Comparison of ENCODE assay signal across 31 cellular contexts in the genomic region with DNA sequence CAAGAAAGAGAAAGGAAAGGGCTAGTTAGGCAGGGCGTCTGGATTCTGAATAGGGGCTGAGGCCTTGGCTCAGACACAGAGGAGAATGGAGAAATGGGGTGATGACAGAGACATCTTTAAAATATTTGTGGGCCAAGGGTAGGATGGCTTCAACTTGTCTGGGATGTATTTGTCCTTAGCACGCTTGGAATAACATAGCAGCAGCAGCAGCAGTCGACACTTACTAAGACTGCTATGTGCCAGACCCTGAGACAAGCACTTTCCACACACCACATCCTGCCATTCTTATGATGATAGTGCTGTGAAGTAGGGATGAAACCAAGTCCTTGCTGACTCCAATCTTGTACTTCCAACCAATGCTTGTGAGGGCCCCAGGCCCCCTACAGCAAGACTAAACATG. TPM values are rescaled to one million over a fixed set of nuclear protein-coding genes. Genes with fewer than 3 reads are reported as not detected.
DNase-seq lines count a peak whose midpoint lies in the region; ATAC-seq, FAIRE-seq and TF ChIP-seq lines count a peak whose summit lies in the region.
"Had no signal": no experiment of that assay in that cellular context is flagged by ENCODE, and none has a peak within 500 bp of the region (broad histone marks: within the 10 kb centered on the region; RNA-seq: fewer than 3 reads in every experiment).

No MANE protein-coding gene starts in this region.

- H3K27ac ChIP-seq in brain microvascular endothelial cell, result peak overlapping the region; percentile 76
- H3K27ac ChIP-seq in keratinocyte (ENCODE audit: control insufficient read depth, insufficient read depth, low read length), result peak overlapping the region; percentile 67
- no peak overlapping the region for H3K27ac ChIP-seq in left ventricle myocardium inferior (replicated peaks)
- H3K27ac ChIP-seq: adrenal gland, neutrophil, prostate gland, transverse colon had no signal

- H3K36me3 ChIP-seq in brain microvascular endothelial cell (replicated peaks) (no peaks in the 10 kb centered on the region), keratinocyte (ENCODE audit: control insufficient read depth in 2 of 2, extremely low read depth in 1 of 2, insufficient read depth in 2 of 2, low read length in 2 of 2) (no peaks in the 10 kb centered on the region), left ventricle myocardium inferior (no peaks in the 10 kb centered on the region)
- H3K36me3 ChIP-seq: adrenal gland, neutrophil, prostate gland, transverse colon had no signal

- H3K9ac ChIP-seq in keratinocyte (ENCODE audit: control insufficient read depth, extremely low read depth, insufficient read depth, low read length), result no peak overlapping the region

- H4K20me1 ChIP-seq in keratinocyte (ENCODE audit: control insufficient read depth, extremely low read depth, insufficient read depth, low read length), result no peaks in the 10 kb centered on the region

- no peak overlapping the region for H3K27ac Mint-ChIP-seq in stimulated activated naive CD8-positive, alpha-beta T cell treated with anti-CD3 and anti-CD28 coated beads, Interleukin-15, amount 100 ng/mL, for 72 hours
- H3K27ac Mint-ChIP-seq: activated T-cell treated with anti-CD3 and anti-CD28 coated beads, Interleukin-2, amount 50 U/mL, for 72 hours; CD4-positive, alpha-beta T cell; mesothelial cell of epicardium; T-helper 1 cell treated with Interleukin-12 subunit alpha and Interleukin-12 subunit beta and Interleukin-4 antibody, amounts not matched to agents 30 μg/mL and 1 μg/mL, for 36 hours had no signal

- intact Hi-C loops in left ventricle myocardium inferior (cut with micrococcal nuclease), result no loop called here

- no peaks in the 10 kb centered on the region for H3K27me3 ChIP-seq in brain microvascular endothelial cell (replicated peaks)
- no peaks in the 10 kb centered on the region for H3K27me3 ChIP-seq in keratinocyte (ENCODE audit: control insufficient read depth, extremely low read depth, insufficient read depth, low read length)
- H3K27me3 ChIP-seq in left ventricle myocardium inferior (ENCODE audit: low read depth), result no peaks in the 10 kb centered on the region
- H3K27me3 ChIP-seq: adrenal gland, neutrophil, transverse colon had no signal

- ATAC-seq in stimulated activated naive CD8-positive, alpha-beta T cell treated with anti-CD3 and anti-CD28 coated beads, Interleukin-15, amount 100 ng/mL, for 72 hours, result peak; percentile 40
- no peak for ATAC-seq in stimulated activated naive CD8-positive, alpha-beta T cell treated with anti-CD3 and anti-CD28 coated beads, Interleukin-15, Interleukin-2, amounts not matched to agents 100 U/mL and 50 U/mL, for 24 hours
- no peak for ATAC-seq in HG03432 (IDR thresholded peaks at IDR 0.05; ENCODE audit: unreplicated experiment)
- ATAC-seq in GM21786 (IDR thresholded peaks at IDR 0.05; ENCODE audit: unreplicated experiment), result no peak
- ATAC-seq: activated T-cell treated with anti-CD3 and anti-CD28 coated beads, Interleukin-2, amount 50 U/mL, for 72 hours; HepG2; sciatic nerve; SK-N-SH treated with all-trans-retinoic acid at 6 μM for 48 hours had no signal

- no peaks in the 10 kb centered on the region for H3K9me3 ChIP-seq in keratinocyte (ENCODE audit: control insufficient read depth, low read depth, low read length)
- no peaks in the 10 kb centered on the region for H3K9me3 ChIP-seq in left ventricle myocardium inferior (replicated peaks)
- H3K9me3 ChIP-seq: adrenal gland, neutrophil, prostate gland, transverse colon had no signal

- H3K4me3 Mint-ChIP-seq in stimulated activated naive CD8-positive, alpha-beta T cell treated with anti-CD3 and anti-CD28 coated beads, Interleukin-15, amount 100 ng/mL, for 72 hours, result no peak overlapping the region
- H3K4me3 Mint-ChIP-seq: activated T-cell treated with anti-CD3 and anti-CD28 coated beads, Interleukin-2, amount 50 U/mL, for 72 hours; CD4-positive, alpha-beta T cell; mesothelial cell of epicardium; T-helper 1 cell treated with Interleukin-12 subunit alpha and Interleukin-12 subunit beta and Interleukin-4 antibody, amounts not matched to agents 30 μg/mL and 1 μg/mL, for 36 hours had no signal

- peaks cover 14% of the 10 kb centered on the region for H3K4me1 Mint-ChIP-seq in stimulated activated naive CD8-positive, alpha-beta T cell treated with anti-CD3 and anti-CD28 coated beads, Interleukin-15, amount 100 ng/mL, for 72 hours
- H3K4me1 Mint-ChIP-seq: mesothelial cell of epicardium had no signal

- in situ Hi-C loops in brain microvascular endothelial cell (cut with HindIII; ENCODE audit: low pct_ligation_motif_present, low sequenced_read_pairs), result no loop called here

- no peak overlapping the region for H3K4me3 ChIP-seq in brain microvascular endothelial cell (ENCODE audit: low read depth, low read length)
- no peak overlapping the region for H3K4me3 ChIP-seq in keratinocyte (ENCODE audit: control insufficient read depth in 2 of 3, extremely low read depth in 1 of 3, insufficient read depth in 2 of 3, low read depth in 1 of 3, low read length in 3 of 3)
- H3K4me3 ChIP-seq in left ventricle myocardium inferior, result no peak overlapping the region
- H3K4me3 ChIP-seq: adrenal gland, prostate gland, transverse colon had no signal

- H3K4me2 ChIP-seq in keratinocyte (ENCODE audit: control insufficient read depth, extremely low read depth, insufficient read depth, low read depth, low read length), result peak overlapping the region; percentile 64

- H3K79me2 ChIP-seq in keratinocyte (ENCODE audit: control insufficient read depth, insufficient read depth, low read length), result no peaks in the 10 kb centered on the region

- H3K4me1 ChIP-seq in keratinocyte (ENCODE audit: control insufficient read depth, extremely low read depth, insufficient read depth, low read length), result peaks cover 52% of the 10 kb centered on the region
- no peaks in the 10 kb centered on the region for H3K4me1 ChIP-seq in left ventricle myocardium inferior
- H3K4me1 ChIP-seq: adrenal gland, prostate gland, transverse colon had no signal

- no peak for FAIRE-seq in keratinocyte (lab: Jason Lieb, UNC)
- FAIRE-seq: H1, HepG2, islet of Langerhans had no signal

- dilution Hi-C loops in keratinocyte (cut with MboI; ENCODE audit: extremely low pct_ligation_motif_present, low sequenced_read_pairs), result no loop called here

- no peak for DNase-seq in stimulated activated naive CD8-positive, alpha-beta T cell treated with anti-CD3 and anti-CD28 coated beads, Interleukin-15, amount 100 ng/mL, for 72 hours
- DNase-seq in stimulated activated naive CD8-positive, alpha-beta T cell treated with anti-CD3 and anti-CD28 coated beads, Interleukin-15, Interleukin-2, amounts not matched to agents 100 U/mL and 50 U/mL, for 24 hours, result no peak
- DNase-seq in brain microvascular endothelial cell, result peak; percentile 60
- DNase-seq in keratinocyte (ENCODE audit: low read depth, low spot score), result no peak
- DNase-seq in activated CD4-positive, alpha-beta T cell treated with anti-CD3 and anti-CD28 coated beads, Interleukin-2, amount 50 U/mL, for 4 hours, result no peak
- no peak for DNase-seq in left ventricle myocardium inferior
- DNase-seq: activated CD4-positive, CD25-positive, alpha-beta regulatory T cell; activated naive CD4-positive, alpha-beta T cell treated with Interleukin-2 at 50 U/mL for 16 hours; activated T-cell treated with anti-CD3 and anti-CD28 coated beads, Interleukin-2, amount 50 U/mL, for 72 hours; adrenal gland; CD4-positive, alpha-beta T cell; head of caudate nucleus; Kasumi-1; NCI-H1417 treated with DMSO at 0.1 percent for 48 hours; NCI-H2029 treated with DMSO at 0.1 percent for 48 hours; NCI-H526 treated with DMSO at 0.1 percent for 48 hours; Right ventricle myocardium superior; stimulated activated CD4-positive, alpha-beta T cell treated with anti-CD3 and anti-CD28 coated beads, Interleukin-4, amount 100 ng/mL, for 1 hour; transverse colon had no signal

- no peak overlapping the region for H2AFZ ChIP-seq in keratinocyte (ENCODE audit: control insufficient read depth, low read length)

- H3K27me3 Mint-ChIP-seq in stimulated activated naive CD8-positive, alpha-beta T cell treated with anti-CD3 and anti-CD28 coated beads, Interleukin-15, amount 100 ng/mL, for 72 hours, result peaks cover 10% of the 10 kb centered on the region
- H3K27me3 Mint-ChIP-seq: CD4-positive, alpha-beta T cell had no signal

- no peak for TF ChIP-seq CTCF in brain microvascular endothelial cell (IDR thresholded peaks at IDR 0.05; ENCODE audit: low read depth, low read length, missing control alignments)
- TF ChIP-seq CTCF in keratinocyte (optimal IDR thresholded peaks at IDR 0.05 in 1 of 3, IDR thresholded peaks at IDR 0.05 in 1 of 3, conservative IDR thresholded peaks at IDR 0.05 in 1 of 3; ENCODE audit: extremely low read depth in 1 of 3, insufficient read depth in 2 of 3, low read length in 3 of 3), result no peak
- TF ChIP-seq CTCF in left ventricle myocardium inferior (IDR thresholded peaks at IDR 0.05; ENCODE audit: borderline replicate concordance), result no peak

- H3K9me1 ChIP-seq in keratinocyte (ENCODE audit: control insufficient read depth, extremely low read depth, insufficient read depth, low read length), result no peaks in the 10 kb centered on the region

- no peaks in the 10 kb centered on the region for H3K9me3 Mint-ChIP-seq in stimulated activated naive CD8-positive, alpha-beta T cell treated with anti-CD3 and anti-CD28 coated beads, Interleukin-15, amount 100 ng/mL, for 72 hours
- H3K9me3 Mint-ChIP-seq: activated T-cell treated with anti-CD3 and anti-CD28 coated beads, Interleukin-2, amount 50 U/mL, for 72 hours; CD4-positive, alpha-beta T cell; T-helper 1 cell treated with Interleukin-12 subunit alpha and Interleukin-12 subunit beta and Interleukin-4 antibody, amounts not matched to agents 30 μg/mL and 1 μg/mL, for 36 hours had no signal

RNA-seq across cellular contexts. Expression of gene IL1RL1, which starts 2.6 kb away (rescaled TPM):
- polyA plus RNA-seq in keratinocyte, result 0.22 to 1.3 TPM (median 0.93 TPM) in 3 replicates
- 14.1 TPM for polyA plus RNA-seq in keratinocyte (2011; ENCODE audit: low read depth)
- polyA plus RNA-seq in keratinocyte (2011; cell fraction: cytosol; rRNA removed), result 0.10 and 0.45 TPM in 2 replicates
- 5.2 and 6.2 TPM in 2 replicates for polyA plus RNA-seq in keratinocyte (2011; cell fraction: nucleus; rRNA removed)
- polyA plus RNA-seq in keratinocyte (2012; ENCODE audit: low replicate concordance), result 0.23 and 11.7 TPM in 2 replicates
- polyA minus RNA-seq in keratinocyte, result 2.6 to 3.2 TPM in 2 of 3 replicates, not detected in the other
- not detected for polyA minus RNA-seq in keratinocyte (2011; cell fraction: cytosol; rRNA and poly(A)+ RNA removed)
- polyA minus RNA-seq in keratinocyte (2011; cell fraction: nucleus; rRNA and poly(A)+ RNA removed), result 3.9 and 5.5 TPM in 2 replicates
- 1.1 TPM for total RNA-seq in left ventricle myocardium inferior
- total RNA-seq: CD4-positive, alpha-beta T cell; H1 had no signal
- polyA plus RNA-seq: H1 had no signal

RNA-seq across cellular contexts. Expression of gene IL18R1, which starts 41.6 kb away (rescaled TPM):
- polyA plus RNA-seq in keratinocyte, result 1.5 to 1.7 TPM (median 1.6 TPM) in 3 replicates
- polyA plus RNA-seq in keratinocyte (2011; ENCODE audit: low read depth), result 2.3 TPM
- polyA plus RNA-seq in keratinocyte (2011; cell fraction: cytosol; rRNA removed), result 0.52 and 1.2 TPM in 2 replicates
- 2.5 and 3.5 TPM in 2 replicates for polyA plus RNA-seq in keratinocyte (2011; cell fraction: nucleus; rRNA removed)
- polyA plus RNA-seq in keratinocyte (2012; ENCODE audit: low replicate concordance), result 1.2 and 1.9 TPM in 2 replicates
- polyA minus RNA-seq in keratinocyte, result 0.61 to 1.7 TPM (median 1.5 TPM) in 3 replicates
- not detected for polyA minus RNA-seq in keratinocyte (2011; cell fraction: cytosol; rRNA and poly(A)+ RNA removed)
- polyA minus RNA-seq in keratinocyte (2011; cell fraction: nucleus; rRNA and poly(A)+ RNA removed), result 2.9 and 3.3 TPM in 2 replicates
- total RNA-seq in left ventricle myocardium inferior, result 1.8 TPM
- total RNA-seq: A172 had no signal
- polyA plus RNA-seq: H1 had no signal
